ENCODE assay signal across 1 cellular context in the genomic region with DNA sequence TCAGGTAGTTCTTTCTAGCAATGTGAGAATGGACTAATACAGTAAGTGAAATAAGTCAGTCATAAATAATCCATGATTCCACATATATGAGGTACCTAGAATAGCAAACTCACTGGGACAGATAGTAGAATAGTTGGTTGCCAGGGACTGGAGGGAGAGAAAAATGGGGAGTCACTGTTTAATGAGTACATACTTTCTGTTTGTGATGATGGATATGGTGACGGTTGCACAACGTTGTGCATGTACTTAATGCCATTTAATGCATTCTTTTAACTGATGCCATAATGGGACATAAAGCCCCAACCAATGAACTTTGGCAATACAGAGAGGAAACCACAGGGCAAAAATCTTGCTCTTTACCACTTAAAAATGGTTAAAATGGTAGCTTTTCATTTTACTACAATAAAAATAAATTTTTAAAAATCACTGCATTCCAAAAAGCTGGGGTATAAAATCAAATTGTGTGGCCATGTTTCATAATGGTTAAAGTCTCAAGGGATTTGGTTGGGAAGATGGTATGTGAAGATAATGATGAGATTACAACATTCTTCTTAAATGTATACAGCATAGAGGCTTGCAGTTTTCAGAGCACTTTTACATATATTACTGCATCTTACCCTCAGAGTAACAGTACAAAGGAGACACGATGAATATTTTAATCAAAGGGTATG.
TF ChIP-seq lines count a peak whose summit lies in the region.

No MANE protein-coding gene starts in this region.

TF ChIP-seq in GM23338, 12 proteins besides CTCF, POLR2A, EP300 and RAD21 (continued from another document):
- TF ChIP-seq, protein P1, sequence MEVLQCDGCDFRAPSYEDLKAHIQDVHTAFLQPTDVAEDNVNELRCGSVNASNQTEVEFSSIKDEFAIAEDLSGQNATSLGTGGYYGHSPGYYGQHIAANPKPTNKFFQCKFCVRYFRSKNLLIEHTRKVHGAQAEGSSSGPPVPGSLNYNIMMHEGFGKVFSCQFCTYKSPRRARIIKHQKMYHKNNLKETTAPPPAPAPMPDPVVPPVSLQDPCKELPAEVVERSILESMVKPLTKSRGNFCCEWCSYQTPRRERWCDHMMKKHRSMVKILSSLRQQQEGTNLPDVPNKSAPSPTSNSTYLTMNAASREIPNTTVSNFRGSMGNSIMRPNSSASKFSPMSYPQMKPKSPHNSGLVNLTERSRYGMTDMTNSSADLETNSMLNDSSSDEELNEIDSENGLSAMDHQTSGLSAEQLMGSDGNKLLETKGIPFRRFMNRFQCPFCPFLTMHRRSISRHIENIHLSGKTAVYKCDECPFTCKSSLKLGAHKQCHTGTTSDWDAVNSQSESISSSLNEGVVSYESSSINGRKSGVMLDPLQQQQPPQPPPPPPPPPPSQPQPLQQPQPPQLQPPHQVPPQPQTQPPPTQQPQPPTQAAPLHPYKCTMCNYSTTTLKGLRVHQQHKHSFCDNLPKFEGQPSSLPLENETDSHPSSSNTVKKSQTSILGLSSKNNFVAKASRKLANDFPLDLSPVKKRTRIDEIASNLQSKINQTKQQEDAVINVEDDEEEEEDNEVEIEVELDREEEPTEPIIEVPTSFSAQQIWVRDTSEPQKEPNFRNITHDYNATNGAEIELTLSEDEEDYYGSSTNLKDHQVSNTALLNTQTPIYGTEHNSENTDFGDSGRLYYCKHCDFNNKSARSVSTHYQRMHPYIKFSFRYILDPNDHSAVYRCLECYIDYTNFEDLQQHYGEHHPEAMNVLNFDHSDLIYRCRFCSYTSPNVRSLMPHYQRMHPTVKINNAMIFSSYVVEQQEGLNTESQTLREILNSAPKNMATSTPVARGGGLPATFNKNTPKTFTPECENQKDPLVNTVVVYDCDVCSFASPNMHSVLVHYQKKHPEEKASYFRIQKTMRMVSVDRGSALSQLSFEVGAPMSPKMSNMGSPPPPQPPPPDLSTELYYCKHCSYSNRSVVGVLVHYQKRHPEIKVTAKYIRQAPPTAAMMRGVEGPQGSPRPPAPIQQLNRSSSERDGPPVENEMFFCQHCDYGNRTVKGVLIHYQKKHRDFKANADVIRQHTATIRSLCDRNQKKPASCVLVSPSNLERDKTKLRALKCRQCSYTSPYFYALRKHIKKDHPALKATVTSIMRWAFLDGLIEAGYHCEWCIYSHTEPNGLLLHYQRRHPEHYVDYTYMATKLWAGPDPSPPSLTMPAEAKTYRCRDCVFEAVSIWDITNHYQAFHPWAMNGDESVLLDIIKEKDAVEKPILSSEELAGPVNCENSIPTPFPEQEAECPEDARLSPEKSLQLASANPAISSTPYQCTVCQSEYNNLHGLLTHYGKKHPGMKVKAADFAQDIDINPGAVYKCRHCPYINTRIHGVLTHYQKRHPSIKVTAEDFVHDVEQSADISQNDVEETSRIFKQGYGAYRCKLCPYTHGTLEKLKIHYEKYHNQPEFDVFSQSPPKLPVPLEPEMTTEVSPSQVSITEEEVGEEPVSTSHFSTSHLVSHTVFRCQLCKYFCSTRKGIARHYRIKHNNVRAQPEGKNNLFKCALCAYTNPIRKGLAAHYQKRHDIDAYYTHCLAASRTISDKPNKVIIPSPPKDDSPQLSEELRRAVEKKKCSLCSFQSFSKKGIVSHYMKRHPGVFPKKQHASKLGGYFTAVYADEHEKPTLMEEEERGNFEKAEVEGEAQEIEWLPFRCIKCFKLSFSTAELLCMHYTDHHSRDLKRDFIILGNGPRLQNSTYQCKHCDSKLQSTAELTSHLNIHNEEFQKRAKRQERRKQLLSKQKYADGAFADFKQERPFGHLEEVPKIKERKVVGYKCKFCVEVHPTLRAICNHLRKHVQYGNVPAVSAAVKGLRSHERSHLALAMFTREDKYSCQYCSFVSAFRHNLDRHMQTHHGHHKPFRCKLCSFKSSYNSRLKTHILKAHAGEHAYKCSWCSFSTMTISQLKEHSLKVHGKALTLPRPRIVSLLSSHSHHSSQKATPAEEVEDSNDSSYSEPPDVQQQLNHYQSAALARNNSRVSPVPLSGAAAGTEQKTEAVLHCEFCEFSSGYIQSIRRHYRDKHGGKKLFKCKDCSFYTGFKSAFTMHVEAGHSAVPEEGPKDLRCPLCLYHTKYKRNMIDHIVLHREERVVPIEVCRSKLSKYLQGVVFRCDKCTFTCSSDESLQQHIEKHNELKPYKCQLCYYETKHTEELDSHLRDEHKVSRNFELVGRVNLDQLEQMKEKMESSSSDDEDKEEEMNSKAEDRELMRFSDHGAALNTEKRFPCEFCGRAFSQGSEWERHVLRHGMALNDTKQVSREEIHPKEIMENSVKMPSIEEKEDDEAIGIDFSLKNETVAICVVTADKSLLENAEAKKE (CRISPR knock-in tag; IDR thresholded peaks at IDR 0.05) = no peak
- TF ChIP-seq CREB1 (CRISPR knock-in tag; IDR thresholded peaks at IDR 0.05; ENCODE audit: low read depth) (no peak), ZNF331 (CRISPR knock-in tag; IDR thresholded peaks at IDR 0.05; ENCODE audit: low read depth) (no peak), ZNF114 (CRISPR knock-in tag; IDR thresholded peaks at IDR 0.05) (no peak)
